ENCODE assay signal across 1 cellular context in the genomic region with DNA sequence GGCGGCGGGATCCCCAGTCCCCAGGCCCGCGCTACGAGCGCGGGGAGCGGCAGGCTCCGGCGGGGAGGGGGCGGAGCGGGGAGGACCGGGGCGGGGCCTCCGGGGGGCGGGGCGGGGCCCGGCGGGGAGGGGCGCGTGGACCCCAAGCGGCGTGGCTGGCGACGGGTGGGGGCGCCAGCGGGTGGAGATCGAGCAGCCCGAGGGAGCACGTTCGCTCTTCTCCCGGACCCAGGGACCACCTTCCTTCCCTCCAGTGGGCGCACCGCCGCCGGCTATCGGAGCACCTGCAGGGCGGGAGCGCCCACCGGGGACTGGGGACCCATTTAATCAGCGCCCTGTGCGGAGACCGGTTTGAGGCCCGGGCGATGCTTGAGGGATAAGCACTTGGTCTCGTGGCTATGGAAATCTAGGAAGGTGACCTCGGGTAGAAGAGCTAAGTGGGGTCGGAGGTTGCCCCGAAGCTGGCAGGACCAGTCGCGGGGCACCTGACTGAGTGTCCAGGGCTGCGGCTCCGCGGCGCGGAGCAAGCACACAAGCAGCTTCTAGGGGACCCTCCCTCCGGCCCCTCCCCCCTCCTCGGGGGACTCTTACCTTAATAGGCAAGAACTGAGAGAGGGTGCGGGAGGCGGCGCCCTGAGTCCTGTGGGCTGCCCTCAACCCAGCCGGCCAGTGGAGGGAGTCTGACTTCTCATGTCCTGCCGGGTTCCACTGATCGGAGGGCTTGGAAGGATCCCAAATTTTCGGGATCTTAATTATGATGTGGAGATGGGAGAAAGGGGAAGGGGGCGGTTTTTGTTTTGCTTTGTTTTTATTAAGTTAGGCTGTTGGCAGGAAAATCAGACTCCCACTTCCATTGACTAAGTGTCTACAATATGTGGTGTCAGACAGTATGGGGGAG.
TF ChIP-seq lines count a peak whose summit lies in the region.

TSPAN2 (minus strand) TSS at position 61 of the 898 bp plus-strand sequence. CDS start 71 bp downstream, outside the sequence.

TF ChIP-seq in WTC11, 78 proteins besides CTCF, POLR2A, EP300 and RAD21 (continued from another document):
- no peak for TF ChIP-seq PRDM15 (CRISPR knock-in tag; IDR thresholded peaks at IDR 0.05)
- TF ChIP-seq GABPB1 (CRISPR knock-in tag; IDR thresholded peaks at IDR 0.05), result no peak
- TF ChIP-seq, protein P1, sequence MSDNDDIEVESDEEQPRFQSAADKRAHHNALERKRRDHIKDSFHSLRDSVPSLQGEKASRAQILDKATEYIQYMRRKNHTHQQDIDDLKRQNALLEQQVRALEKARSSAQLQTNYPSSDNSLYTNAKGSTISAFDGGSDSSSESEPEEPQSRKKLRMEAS (CRISPR knock-in tag; IDR thresholded peaks at IDR 0.05), result 0 out of 2 replicates have a peak, but pooled peaks have one; percentile 47
- TF ChIP-seq NR2C2 (CRISPR knock-in tag; IDR thresholded peaks at IDR 0.05), result no peak
- TF ChIP-seq, protein P2, sequence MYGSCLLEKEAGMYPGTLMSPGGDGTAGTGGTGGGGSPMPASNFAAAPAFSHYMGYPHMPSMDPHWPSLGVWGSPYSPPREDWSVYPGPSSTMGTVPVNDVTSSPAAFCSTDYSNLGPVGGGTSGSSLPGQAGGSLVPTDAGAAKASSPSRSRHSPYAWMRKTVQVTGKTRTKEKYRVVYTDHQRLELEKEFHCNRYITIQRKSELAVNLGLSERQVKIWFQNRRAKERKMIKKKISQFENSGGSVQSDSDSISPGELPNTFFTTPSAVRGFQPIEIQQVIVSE (CRISPR knock-in tag; IDR thresholded peaks at IDR 0.05; ENCODE audit: borderline replicate concordance), result no peak
- TF ChIP-seq SMAD4 (CRISPR knock-in tag; IDR thresholded peaks at IDR 0.05), result no peak
- no peak for TF ChIP-seq CREM (CRISPR knock-in tag; IDR thresholded peaks at IDR 0.05)
- no peak for TF ChIP-seq NFE2L1 (CRISPR knock-in tag; IDR thresholded peaks at IDR 0.05)
- TF ChIP-seq SP1 (CRISPR knock-in tag; conservative IDR thresholded peaks at IDR 0.05), result no peak; the same call in 1 of the 2 replicates
- TF ChIP-seq, protein P3, sequence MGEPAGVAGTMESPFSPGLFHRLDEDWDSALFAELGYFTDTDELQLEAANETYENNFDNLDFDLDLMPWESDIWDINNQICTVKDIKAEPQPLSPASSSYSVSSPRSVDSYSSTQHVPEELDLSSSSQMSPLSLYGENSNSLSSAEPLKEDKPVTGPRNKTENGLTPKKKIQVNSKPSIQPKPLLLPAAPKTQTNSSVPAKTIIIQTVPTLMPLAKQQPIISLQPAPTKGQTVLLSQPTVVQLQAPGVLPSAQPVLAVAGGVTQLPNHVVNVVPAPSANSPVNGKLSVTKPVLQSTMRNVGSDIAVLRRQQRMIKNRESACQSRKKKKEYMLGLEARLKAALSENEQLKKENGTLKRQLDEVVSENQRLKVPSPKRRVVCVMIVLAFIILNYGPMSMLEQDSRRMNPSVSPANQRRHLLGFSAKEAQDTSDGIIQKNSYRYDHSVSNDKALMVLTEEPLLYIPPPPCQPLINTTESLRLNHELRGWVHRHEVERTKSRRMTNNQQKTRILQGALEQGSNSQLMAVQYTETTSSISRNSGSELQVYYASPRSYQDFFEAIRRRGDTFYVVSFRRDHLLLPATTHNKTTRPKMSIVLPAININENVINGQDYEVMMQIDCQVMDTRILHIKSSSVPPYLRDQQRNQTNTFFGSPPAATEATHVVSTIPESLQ (CRISPR knock-in tag; IDR thresholded peaks at IDR 0.05), result no peak
- no peak for TF ChIP-seq CREB1 (CRISPR knock-in tag; IDR thresholded peaks at IDR 0.05)
- no peak for TF ChIP-seq ELF4 (CRISPR knock-in tag; IDR thresholded peaks at IDR 0.05; ENCODE audit: low read depth)
- no peak; the same call in 1 of the 2 replicates for TF ChIP-seq AR (CRISPR knock-in tag; IDR thresholded peaks at IDR 0.05)
- TF ChIP-seq PRRX2 (CRISPR knock-in tag; IDR thresholded peaks at IDR 0.05), result peak; percentile 77
- TF ChIP-seq, protein P4, sequence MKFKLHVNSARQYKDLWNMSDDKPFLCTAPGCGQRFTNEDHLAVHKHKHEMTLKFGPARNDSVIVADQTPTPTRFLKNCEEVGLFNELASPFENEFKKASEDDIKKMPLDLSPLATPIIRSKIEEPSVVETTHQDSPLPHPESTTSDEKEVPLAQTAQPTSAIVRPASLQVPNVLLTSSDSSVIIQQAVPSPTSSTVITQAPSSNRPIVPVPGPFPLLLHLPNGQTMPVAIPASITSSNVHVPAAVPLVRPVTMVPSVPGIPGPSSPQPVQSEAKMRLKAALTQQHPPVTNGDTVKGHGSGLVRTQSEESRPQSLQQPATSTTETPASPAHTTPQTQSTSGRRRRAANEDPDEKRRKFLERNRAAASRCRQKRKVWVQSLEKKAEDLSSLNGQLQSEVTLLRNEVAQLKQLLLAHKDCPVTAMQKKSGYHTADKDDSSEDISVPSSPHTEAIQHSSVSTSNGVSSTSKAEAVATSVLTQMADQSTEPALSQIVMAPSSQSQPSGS (CRISPR knock-in tag; IDR thresholded peaks at IDR 0.05; ENCODE audit: borderline replicate concordance, low read depth), result no peak
- TF ChIP-seq RORB (CRISPR knock-in tag; IDR thresholded peaks at IDR 0.05), result no peak
- TF ChIP-seq ZMAT4 (CRISPR knock-in tag; IDR thresholded peaks at IDR 0.05), result no peak
- no peak for TF ChIP-seq ZNF512 (CRISPR knock-in tag; IDR thresholded peaks at IDR 0.05; ENCODE audit: borderline replicate concordance)
- TF ChIP-seq ZNF396 (CRISPR knock-in tag; IDR thresholded peaks at IDR 0.05; ENCODE audit: borderline replicate concordance), result no peak
- 0 out of 2 replicates have a peak, but pooled peaks have one; percentile 53 for TF ChIP-seq EMX1 (CRISPR knock-in tag; IDR thresholded peaks at IDR 0.05)
- TF ChIP-seq, protein P5, sequence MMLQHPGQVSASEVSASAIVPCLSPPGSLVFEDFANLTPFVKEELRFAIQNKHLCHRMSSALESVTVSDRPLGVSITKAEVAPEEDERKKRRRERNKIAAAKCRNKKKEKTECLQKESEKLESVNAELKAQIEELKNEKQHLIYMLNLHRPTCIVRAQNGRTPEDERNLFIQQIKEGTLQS (CRISPR knock-in tag; conservative IDR thresholded peaks at IDR 0.05), result no peak
- TF ChIP-seq, protein P6, sequence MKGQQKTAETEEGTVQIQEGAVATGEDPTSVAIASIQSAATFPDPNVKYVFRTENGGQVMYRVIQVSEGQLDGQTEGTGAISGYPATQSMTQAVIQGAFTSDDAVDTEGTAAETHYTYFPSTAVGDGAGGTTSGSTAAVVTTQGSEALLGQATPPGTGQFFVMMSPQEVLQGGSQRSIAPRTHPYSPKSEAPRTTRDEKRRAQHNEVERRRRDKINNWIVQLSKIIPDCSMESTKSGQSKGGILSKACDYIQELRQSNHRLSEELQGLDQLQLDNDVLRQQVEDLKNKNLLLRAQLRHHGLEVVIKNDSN (CRISPR knock-in tag; IDR thresholded peaks at IDR 0.05), result no peak
- peak; percentile 26; the same call in 1 of the 2 replicates for TF ChIP-seq USF2 (CRISPR knock-in tag; IDR thresholded peaks at IDR 0.05)
TF ChIP-seq in WTC11: peak in this region for 8.
